ENCODE assay signal across 9 cellular contexts in the genomic region with DNA sequence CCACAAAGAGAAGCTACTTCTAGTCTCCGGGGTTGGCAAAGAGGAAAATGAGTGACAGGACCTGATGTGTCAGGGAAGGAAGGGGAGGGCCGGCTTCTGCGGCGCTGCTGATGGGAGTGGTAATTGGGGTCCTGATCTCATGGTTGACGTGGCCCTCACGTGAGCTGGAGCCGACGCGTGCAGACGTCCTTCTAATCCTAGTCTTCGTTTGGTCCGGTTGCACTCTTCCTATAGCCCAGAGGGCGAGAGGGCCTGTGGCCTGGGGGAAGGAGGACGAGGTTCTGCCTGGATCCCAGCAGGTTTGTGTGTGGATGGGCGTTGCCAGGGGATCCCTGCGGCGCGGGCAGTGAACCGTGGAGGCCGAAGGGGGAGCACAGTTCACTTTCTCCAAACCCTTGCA. TPM values are rescaled to one million over a fixed set of nuclear protein-coding genes. Genes with fewer than 3 reads are reported as not detected.
DNase-seq lines count a peak whose midpoint lies in the region; ATAC-seq and TF ChIP-seq lines count a peak whose summit lies in the region.
"Had no signal": no experiment of that assay in that cellular context is flagged by ENCODE, and none has a peak within 500 bp of the region (broad histone marks: within the 10 kb centered on the region; RNA-seq: fewer than 3 reads in every experiment).

Gene ARMCX1 (plus strand): TSS at position 186 of the 400 bp plus-strand sequence. CDS start 2,384 bp downstream, outside the sequence.

- H3K27ac ChIP-seq in mesenchymal stem cell (ENCODE audit: low read length, poor library complexity, severe bottlenecking): no peak within 1 kb of the TSS
- H3K27ac ChIP-seq: HL-60 had no signal

- peak within 1 kb of the TSS; percentile 86 to 91 for H3K18ac ChIP-seq in mesenchymal stem cell (ENCODE audit: low read depth in 1 of 2, low read length in 2 of 2)

- peak within 1 kb of the TSS; percentile 97 for H3K9ac ChIP-seq in mesenchymal stem cell (ENCODE audit: low read length)

- H3K4me3 ChIP-seq in epithelial cell of proximal tubule (ENCODE audit: low read depth, low read length) (peak within 1 kb of the TSS; percentile 74), mesenchymal stem cell (ENCODE audit: insufficient read depth in 1 of 2, low read depth in 1 of 2, low read length in 2 of 2) (peak within 1 kb of the TSS; percentile 62 to 87)

- H2BK5ac ChIP-seq in mesenchymal stem cell (ENCODE audit: low read depth, low read length, poor library complexity, severe bottlenecking): no peak within 1 kb of the TSS

- no peaks in the 10 kb centered on the region for H3K79me1 ChIP-seq in mesenchymal stem cell (replicated peaks; ENCODE audit: low read length, poor library complexity, severe bottlenecking)

- H4K91ac ChIP-seq in mesenchymal stem cell (ENCODE audit: low read length): peak within 1 kb of the TSS; percentile 39

- peaks cover 4% of the 10 kb centered on the region for H3K4me1 ChIP-seq in mesenchymal stem cell (ENCODE audit: control insufficient read depth, insufficient read depth, low read depth, low read length)

- H2AFZ ChIP-seq in mesenchymal stem cell (ENCODE audit: low read depth, low read length): no peak within 1 kb of the TSS

- H2BK12ac ChIP-seq in mesenchymal stem cell (ENCODE audit: low read length in 2 of 2): no peak within 1 kb of the TSS

- H2AK5ac ChIP-seq in mesenchymal stem cell (ENCODE audit: low read length, severe bottlenecking): no peak within 1 kb of the TSS

- H3K27me3 ChIP-seq in mesenchymal stem cell (ENCODE audit: control insufficient read depth in 1 of 2, insufficient read depth in 1 of 2, low read length in 2 of 2): no peaks in the 10 kb centered on the region

- H2BK15ac ChIP-seq in mesenchymal stem cell (ENCODE audit: low read depth, poor library complexity, severe bottlenecking): no peak within 1 kb of the TSS

- TF ChIP-seq POLR2A in GM18505 (IDR thresholded peaks at IDR 0.05; ENCODE audit: borderline replicate concordance, extremely low read depth, insufficient read depth, insufficient read length): no peak

- no peak within 1 kb of the TSS for H3K27ac Mint-ChIP-seq in IgD-negative memory B cell

- H3K23ac ChIP-seq in mesenchymal stem cell (ENCODE audit: low read length in 2 of 2): no peak within 1 kb of the TSS

- peak within 1 kb of the TSS in 3 of 4 donors; percentile 9 to 81 (median 54) for H3K4me3 Mint-ChIP-seq in IgD-negative memory B cell

- H3K36me3 ChIP-seq in mesenchymal stem cell (ENCODE audit: control insufficient read depth in 1 of 2, insufficient read depth in 2 of 2, low read depth in 1 of 2, low read length in 2 of 2): peaks cover 7 to 26% of the 10 kb centered on the region in 2 experiments

- no peaks in the 10 kb centered on the region for H3K9me3 Mint-ChIP-seq in IgD-negative memory B cell

- H2BK120ac ChIP-seq in mesenchymal stem cell (ENCODE audit: low read depth, low read length): no peak within 1 kb of the TSS

- DNase-seq in COLO829 (ENCODE audit: low spot score) (peak; percentile 18), epithelial cell of proximal tubule (ENCODE audit: low read depth) (no peak), mesenchymal stem cell (peak; percentile 86), NK-92 (lab: John Stamatoyannopoulos, UW; ENCODE audit: unreplicated experiment) (no peak)
- peak; percentile 11 to 13 for DNase-seq in activated CD4-positive, alpha-beta T cell treated with anti-CD3 and anti-CD28 coated beads, Interleukin-2, amount 50 U/mL, for 48 hours
- DNase-seq in stimulated activated CD8-positive, alpha-beta memory T cell treated with anti-CD3 and anti-CD28 coated beads, Interleukin-15, amount 100 ng/mL, for 48 hours (ENCODE audit: low read depth in 2 of 2): peak; percentile 4 to 15

- H3K4ac ChIP-seq in mesenchymal stem cell (ENCODE audit: low read depth in 1 of 2, low read length in 2 of 2): peak within 1 kb of the TSS; percentile 75 to 86

- WGBS in mesenchymal stem cell: 2% methylated on average over 11 of the region's 20 CpGs

- H4K8ac ChIP-seq in mesenchymal stem cell (ENCODE audit: low read length): peak within 1 kb of the TSS; percentile 82

- peaks cover 0 to 2% (median 0%) of the 10 kb centered on the region in 3 donors for H3K4me1 Mint-ChIP-seq in IgD-negative memory B cell

- peaks cover 14% of the 10 kb centered on the region for H3K27me3 Mint-ChIP-seq in IgD-negative memory B cell

- peak within 1 kb of the TSS; percentile 66 for H3K4me2 ChIP-seq in mesenchymal stem cell (ENCODE audit: low read length, poor library complexity, severe bottlenecking)

- peak within 1 kb of the TSS in 1 of 2 experiments; percentile 91 for H3K14ac ChIP-seq in mesenchymal stem cell (ENCODE audit: low read length in 2 of 2)

- ATAC-seq in GM18505 (IDR thresholded peaks at IDR 0.05; ENCODE audit: unreplicated experiment): no peak

- no peaks in the 10 kb centered on the region for H3K36me3 Mint-ChIP-seq in IgD-negative memory B cell

- H3K9me3 ChIP-seq in mesenchymal stem cell (ENCODE audit: control insufficient read depth, low read length): no peaks in the 10 kb centered on the region

- no peak for TF ChIP-seq CTCF in epithelial cell of proximal tubule (conservative IDR thresholded peaks at IDR 0.05; ENCODE audit: low read depth, low read length)

RNA-seq across cellular contexts. Expression of gene ARMCX1, which starts in this region (rescaled TPM):
- not detected for polyA plus RNA-seq in IgD-negative memory B cell
- total RNA-seq in epithelial cell of proximal tubule: 15.5 and 18.3 TPM in 2 replicates
- polyA plus RNA-seq in mesenchymal stem cell (2013, experiment 1 of 2): 30.5 TPM
- polyA plus RNA-seq in mesenchymal stem cell (2013, experiment 2 of 2): 36.0 TPM

Comparison
In these comparisons a context has a peak if more than half of its experiments do, and no peak if none do; other contexts are left out.
1. DNase-seq: peak in COLO829 (single experiment), activated CD4-positive, alpha-beta T cell treated with anti-CD3 and anti-CD28 coated beads, Interleukin-2, amount 50 U/mL, for 48 hours (2 of 2), mesenchymal stem cell (single experiment) and stimulated activated CD8-positive, alpha-beta memory T cell treated with anti-CD3 and anti-CD28 coated beads, Interleukin-15, amount 100 ng/mL, for 48 hours (2 of 2); none in epithelial cell of proximal tubule (single experiment) and NK-92 (single experiment).